34 cellular contexts compared by ENCODE assay signal in genomic region chr20:52081066-52081465, GRCh38.
"Had no signal": no experiment of that assay in that cellular context is flagged by ENCODE, and none has a peak within 500 bp of the region (broad histone marks: within the 10 kb centered on the region; RNA-seq: fewer than 3 reads in every experiment).

No MANE protein-coding gene starts in this region.

- H3K4me3 Mint-ChIP-seq: activated B cell treated with CpG ODN at 0.5 μM for 24 hours; activated CD4-positive, alpha-beta memory T cell treated with anti-CD3 and anti-CD28 coated beads for 36 hours; activated CD4-positive, alpha-beta T cell treated with anti-CD3 and anti-CD28 coated beads, Interleukin-2, amount 10 ng/mL, durations not matched to agents 24 days and 14 days; activated CD8-positive, alpha-beta T cell treated with anti-CD3 and anti-CD28 coated beads for 36 hours; activated naive CD4-positive, alpha-beta T cell treated with anti-CD3 and anti-CD28 coated beads, Interleukin-2, amount 10 ng/mL, durations not matched to agents 7 days and 5 days; activated naive CD4-positive, alpha-beta T cell treated with anti-CD3 and anti-CD28 coated beads, Interleukin-2, amount 50 U/mL, for 24 hours; activated naive CD8-positive, alpha-beta T cell; activated naive CD8-positive, alpha-beta T cell treated with anti-CD3 and anti-CD28 coated beads, Interleukin-2, amount 10 ng/mL, durations not matched to agents 7 days and 5 days; activated naive CD8-positive, alpha-beta T cell treated with anti-CD3 and anti-CD28 coated beads, Interleukin-2, amount 50 U/mL, for 24 hours; activated T-cell treated with anti-CD3 and anti-CD28 coated beads, Interleukin-2, amount 50 U/mL, for 24 hours; brain; central memory CD8-positive, alpha-beta T cell; T-helper 1 cell treated with Interleukin-12 subunit alpha and Interleukin-12 subunit beta and Interleukin-4 antibody, amounts not matched to agents 30 μg/mL and 1 μg/mL, for 36 hours; T-helper 2 cell treated with Interferon-gamma antibody and Interleukin-4, amounts not matched to agents 5 μg/mL and 100 μg/mL, for 36 hours had no signal

- H3K9me3 Mint-ChIP-seq: activated B cell treated with CpG ODN at 0.5 μM for 24 hours; activated CD4-positive, alpha-beta memory T cell treated with anti-CD3 and anti-CD28 coated beads for 36 hours; activated CD4-positive, alpha-beta T cell treated with anti-CD3 and anti-CD28 coated beads, Interleukin-2, amount 10 ng/mL, durations not matched to agents 24 days and 14 days; activated naive CD4-positive, alpha-beta T cell treated with anti-CD3 and anti-CD28 coated beads, Interleukin-2, amount 10 ng/mL, durations not matched to agents 7 days and 5 days; activated naive CD4-positive, alpha-beta T cell treated with anti-CD3 and anti-CD28 coated beads, Interleukin-2, amount 50 U/mL, for 24 hours; activated naive CD8-positive, alpha-beta T cell treated with anti-CD3 and anti-CD28 coated beads, Interleukin-2, amount 10 ng/mL, durations not matched to agents 7 days and 5 days; activated naive CD8-positive, alpha-beta T cell treated with anti-CD3 and anti-CD28 coated beads, Interleukin-2, amount 50 U/mL, for 24 hours; activated T-cell treated with anti-CD3 and anti-CD28 coated beads, Interleukin-2, amount 50 U/mL, for 24 hours; activated T-helper 2 cell treated with anti-CD3 and anti-CD28 coated beads, Interferon-gamma antibody, Interleukin-2, Interleukin-4, amounts not matched to agents 10 μg/mL and 5 μg/mL and 100 μg/mL, durations not matched to agents 14 hours and 24 hours and 36 hours; central memory CD8-positive, alpha-beta T cell; T-helper 2 cell treated with Interferon-gamma antibody and Interleukin-4, amounts not matched to agents 5 μg/mL and 100 μg/mL, for 36 hours had no signal

- H3K4me1 ChIP-seq: ascending aorta had no signal

- H3K9me3 ChIP-seq: ascending aorta had no signal

- H3K27ac ChIP-seq: ascending aorta, cardiac muscle cell, WERI-Rb-1 had no signal

- H3K4me3 ChIP-seq: ascending aorta, cardiac muscle cell had no signal

- H3K4me1 Mint-ChIP-seq: activated B cell treated with CpG ODN at 0.5 μM for 24 hours; activated naive CD8-positive, alpha-beta T cell treated with anti-CD3 and anti-CD28 coated beads, Interleukin-2, amount 10 ng/mL, durations not matched to agents 7 days and 5 days had no signal

- H3K27me3 ChIP-seq: ascending aorta, cardiac muscle cell had no signal

- H3K27me3 Mint-ChIP-seq: activated B cell treated with CpG ODN at 0.5 μM for 24 hours; activated CD4-positive, alpha-beta memory T cell treated with anti-CD3 and anti-CD28 coated beads for 36 hours; activated CD4-positive, alpha-beta T cell treated with anti-CD3 and anti-CD28 coated beads, Interleukin-2, amount 10 ng/mL, durations not matched to agents 24 days and 14 days; activated CD8-positive, alpha-beta T cell treated with anti-CD3 and anti-CD28 coated beads for 36 hours; activated naive CD4-positive, alpha-beta T cell treated with anti-CD3 and anti-CD28 coated beads, Interleukin-2, amount 10 ng/mL, durations not matched to agents 7 days and 5 days; activated naive CD4-positive, alpha-beta T cell treated with anti-CD3 and anti-CD28 coated beads, Interleukin-2, amount 50 U/mL, for 24 hours; activated naive CD8-positive, alpha-beta T cell; activated naive CD8-positive, alpha-beta T cell treated with anti-CD3 and anti-CD28 coated beads, Interleukin-2, amount 10 ng/mL, durations not matched to agents 7 days and 5 days; activated naive CD8-positive, alpha-beta T cell treated with anti-CD3 and anti-CD28 coated beads, Interleukin-2, amount 50 U/mL, for 24 hours; activated T-cell treated with anti-CD3 and anti-CD28 coated beads, Interleukin-2, amount 50 U/mL, for 24 hours; central memory CD8-positive, alpha-beta T cell had no signal

- H3K27ac Mint-ChIP-seq: activated B cell treated with CpG ODN at 0.5 μM for 24 hours; activated CD4-positive, alpha-beta memory T cell treated with anti-CD3 and anti-CD28 coated beads for 36 hours; activated CD4-positive, alpha-beta T cell treated with anti-CD3 and anti-CD28 coated beads, Interleukin-2, amount 10 ng/mL, durations not matched to agents 24 days and 14 days; activated CD8-positive, alpha-beta T cell treated with anti-CD3 and anti-CD28 coated beads for 36 hours; activated naive CD4-positive, alpha-beta T cell treated with anti-CD3 and anti-CD28 coated beads, Interleukin-2, amount 10 ng/mL, durations not matched to agents 7 days and 5 days; activated naive CD4-positive, alpha-beta T cell treated with anti-CD3 and anti-CD28 coated beads, Interleukin-2, amount 50 U/mL, for 24 hours; activated naive CD8-positive, alpha-beta T cell; activated naive CD8-positive, alpha-beta T cell treated with anti-CD3 and anti-CD28 coated beads, Interleukin-2, amount 10 ng/mL, durations not matched to agents 7 days and 5 days; activated naive CD8-positive, alpha-beta T cell treated with anti-CD3 and anti-CD28 coated beads, Interleukin-2, amount 50 U/mL, for 24 hours; activated T-cell treated with anti-CD3 and anti-CD28 coated beads, Interleukin-2, amount 50 U/mL, for 24 hours; activated T-helper 2 cell treated with anti-CD3 and anti-CD28 coated beads, Interferon-gamma antibody, Interleukin-2, Interleukin-4, amounts not matched to agents 10 μg/mL and 5 μg/mL and 100 μg/mL, durations not matched to agents 14 hours and 24 hours and 36 hours; brain; T-helper 1 cell treated with Interleukin-12 subunit alpha and Interleukin-12 subunit beta and Interleukin-4 antibody, amounts not matched to agents 30 μg/mL and 1 μg/mL, for 36 hours; T-helper 2 cell treated with Interferon-gamma antibody and Interleukin-4, amounts not matched to agents 5 μg/mL and 100 μg/mL, for 36 hours had no signal

- DNase-seq: activated B cell treated with CpG ODN at 0.5 μM for 24 hours; activated CD4-positive, alpha-beta memory T cell treated with anti-CD3 and anti-CD28 coated beads for 36 hours; activated CD4-positive, alpha-beta T cell treated with anti-CD3 and anti-CD28 coated beads for 4 hours; activated CD4-positive, alpha-beta T cell treated with anti-CD3 and anti-CD28 coated beads, Interleukin-2, amount 10 ng/mL, durations not matched to agents 24 days and 14 days; activated CD4-positive, alpha-beta T cell treated with anti-CD3 and anti-CD28 coated beads, Interleukin-2, amount 50 U/mL, for 1 hour; activated CD4-positive, alpha-beta T cell treated with anti-CD3 and anti-CD28 coated beads, Interleukin-2, amount 50 U/mL, for 4 hours; activated CD4-positive, CD25-positive, alpha-beta regulatory T cell treated with anti-CD3 and anti-CD28 coated beads, Interleukin-2, amount 50 U/mL, for 72 hours; activated CD8-positive, alpha-beta memory T cell treated with anti-CD3 and anti-CD28 coated beads, Interleukin-2, amount 50 U/mL, for 4 hours; activated CD8-positive, alpha-beta T cell treated with anti-CD3 and anti-CD28 coated beads for 36 hours; activated effector memory CD4-positive, alpha-beta T cell treated with Interleukin-2 at 50 U/mL for 16 hours; activated gamma-delta T cell; activated naive CD4-positive, alpha-beta T cell treated with anti-CD3 and anti-CD28 coated beads, Interleukin-2, amount 10 ng/mL, durations not matched to agents 7 days and 5 days; activated naive CD4-positive, alpha-beta T cell treated with Interleukin-2 at 50 U/mL for 16 hours; activated naive CD8-positive, alpha-beta T cell treated with anti-CD3 and anti-CD28 coated beads, Interleukin-2, amount 10 ng/mL, durations not matched to agents 7 days and 5 days; activated naive CD8-positive, alpha-beta T cell treated with anti-CD3 and anti-CD28 coated beads, Interleukin-2, amount 50 U/mL, for 24 hours; activated T-cell treated with anti-CD3 and anti-CD28 coated beads, Interleukin-2, amount 50 U/mL, for 24 hours; activated T-cell treated with anti-CD3 and anti-CD28 coated beads, Interleukin-2, amount 50 U/mL, for 48 hours; amygdala; anterior cingulate cortex; caudate nucleus; cerebellar nuclear complex; T-helper 1 cell; T-helper 2 cell; T-helper 9 cell; WERI-Rb-1 had no signal

- H3K36me3 ChIP-seq: cardiac muscle cell, WERI-Rb-1 had no signal

- H3K36me3 Mint-ChIP-seq: activated CD4-positive, alpha-beta memory T cell treated with anti-CD3 and anti-CD28 coated beads for 36 hours; activated naive CD4-positive, alpha-beta T cell treated with anti-CD3 and anti-CD28 coated beads, Interleukin-2, amount 10 ng/mL, durations not matched to agents 7 days and 5 days; activated naive CD8-positive, alpha-beta T cell treated with anti-CD3 and anti-CD28 coated beads, Interleukin-2, amount 10 ng/mL, durations not matched to agents 7 days and 5 days had no signal

- ATAC-seq: activated CD8-positive, alpha-beta T cell treated with anti-CD3 and anti-CD28 coated beads for 36 hours; activated naive CD8-positive, alpha-beta T cell treated with anti-CD3 and anti-CD28 coated beads, Interleukin-2, amount 50 U/mL, for 24 hours had no signal
